ENCODE assay signal across 7 cellular contexts in genomic region chr2:226836548-226836885, GRCh38. TPM values are rescaled to one million over a fixed set of nuclear protein-coding genes. Genes with fewer than 3 reads are reported as not detected.
DNase-seq lines count a peak whose midpoint lies in the region; ATAC-seq and TF ChIP-seq lines count a peak whose summit lies in the region.

No MANE protein-coding gene starts in this region.

- H3K4me1 ChIP-seq in iPS-18a (ENCODE audit: control insufficient read depth, low read depth, low read length): peaks cover 7% of the 10 kb centered on the region
- H3K4me1 ChIP-seq in suprapubic skin: peaks cover 30% of the 10 kb centered on the region

- peak overlapping the region; percentile 96 for H3K27ac Mint-ChIP-seq in activated CD8-positive, alpha-beta T cell treated with anti-CD3 and anti-CD28 coated beads for 36 hours

- H3K27ac ChIP-seq in iPS-18a (ENCODE audit: low read length): peak overlapping the region; percentile 63
- peak overlapping the region; percentile 99 for H3K27ac ChIP-seq in suprapubic skin

- H3K9me3 ChIP-seq in iPS-18a (ENCODE audit: control insufficient read depth, low read depth, low read length): no peaks in the 10 kb centered on the region
- H3K9me3 ChIP-seq in suprapubic skin: no peaks in the 10 kb centered on the region

- peaks cover 4% of the 10 kb centered on the region for H3K9me3 Mint-ChIP-seq in activated CD8-positive, alpha-beta T cell treated with anti-CD3 and anti-CD28 coated beads for 36 hours

- no peak for TF ChIP-seq EP300 in suprapubic skin (IDR thresholded peaks at IDR 0.05)

- H3K36me3 ChIP-seq in iPS-18a (ENCODE audit: control insufficient read depth, low read depth, low read length) (no peaks in the 10 kb centered on the region), suprapubic skin (no peaks in the 10 kb centered on the region)

- WGBS in suprapubic skin: 2% methylated on average over 6 of the region's 6 CpGs

- H3K4me1 Mint-ChIP-seq in activated CD8-positive, alpha-beta T cell treated with anti-CD3 and anti-CD28 coated beads for 36 hours (ENCODE audit: low read depth): peaks cover 49% of the 10 kb centered on the region

- H3K9ac ChIP-seq in iPS-18a (ENCODE audit: low read length): peak overlapping the region; percentile 79

- DNase-seq in activated CD8-positive, alpha-beta T cell treated with anti-CD3 and anti-CD28 coated beads for 36 hours: no peak
- DNase-seq in suprapubic skin (ENCODE audit: low spot score in 2 of 2) (no peak), LoVo (ENCODE audit: low spot score) (no peak), putamen (ENCODE audit: low spot score) (no peak)

- no peaks in the 10 kb centered on the region for H3K27me3 Mint-ChIP-seq in activated CD8-positive, alpha-beta T cell treated with anti-CD3 and anti-CD28 coated beads for 36 hours

- no peak for TF ChIP-seq POLR2A in suprapubic skin (IDR thresholded peaks at IDR 0.05)

- peaks cover 54% of the 10 kb centered on the region for H3K36me3 Mint-ChIP-seq in activated CD8-positive, alpha-beta T cell treated with anti-CD3 and anti-CD28 coated beads for 36 hours (ENCODE audit: low read depth)

- H3K27me3 ChIP-seq in iPS-18a (ENCODE audit: control insufficient read depth, insufficient read depth, low read length) (peaks cover 12% of the 10 kb centered on the region), suprapubic skin (no peaks in the 10 kb centered on the region)

- TF ChIP-seq CTCF in activated CD8-positive, alpha-beta T cell treated with anti-CD3 and anti-CD28 coated beads for 36 hours (IDR thresholded peaks at IDR 0.05): no peak
- TF ChIP-seq CTCF in suprapubic skin (IDR thresholded peaks at IDR 0.05): no peak

- ATAC-seq in GM18868 (IDR thresholded peaks at IDR 0.05; ENCODE audit: unreplicated experiment): peak; percentile 2
- peak; percentile 1 for ATAC-seq in HG02943 (IDR thresholded peaks at IDR 0.05; ENCODE audit: low read depth, unreplicated experiment)
- peak; percentile 11 for ATAC-seq in activated CD8-positive, alpha-beta T cell treated with anti-CD3 and anti-CD28 coated beads for 36 hours

- intact Hi-C loops in activated CD8-positive, alpha-beta T cell treated with anti-CD3 and anti-CD28 coated beads for 36 hours (cut with micrococcal nuclease): loop anchor here (1.0 to 5.0 kb wide), 4 partner anchors 34 to 146 kb away; no protein-coding TSS in a partner anchor

- POLR2A ChIA-PET in activated CD8-positive, alpha-beta T cell treated with anti-CD3 and anti-CD28 coated beads for 36 hours (lab: Charles Lee): interaction anchor here (0.6 to 3.1 kb wide), 12 partner anchors 9 to 1784 kb away, joined by 3 to 16 read pairs (median 8); no protein-coding TSS in a partner anchor

- H3K4me3 Mint-ChIP-seq in activated CD8-positive, alpha-beta T cell treated with anti-CD3 and anti-CD28 coated beads for 36 hours: peak overlapping the region; percentile 88

- H3K4me3 ChIP-seq in iPS-18a (ENCODE audit: low read length) (peak overlapping the region; percentile 83), suprapubic skin (peak overlapping the region; percentile 81)

- CTCF ChIA-PET in activated CD8-positive, alpha-beta T cell treated with anti-CD3 and anti-CD28 coated beads for 36 hours (lab: Charles Lee): interaction anchor here (2.5 to 4.5 kb wide), 2 partner anchors 34 to 37 kb away, joined by 13 to 18 read pairs; partner anchors contain the start of gene IRS1

RNA-seq across cellular contexts. Expression of gene RHBDD1, which starts 0.7 kb away (rescaled TPM):
- total RNA-seq in activated CD8-positive, alpha-beta T cell treated with anti-CD3 and anti-CD28 coated beads for 36 hours: 10 to 100 TPM; 34.3 to 35.9 TPM
- 10 to 100 TPM; 14.0 to 41.8 (median 20.7) TPM for total RNA-seq in suprapubic skin

RNA-seq across cellular contexts. Expression of gene IRS1, which starts 36.9 kb away (rescaled TPM):
- 1 to 10 TPM; 3.5 to 4.0 TPM for total RNA-seq in activated CD8-positive, alpha-beta T cell treated with anti-CD3 and anti-CD28 coated beads for 36 hours
- 10 to 100 TPM; 18.4 to 40.7 (median 28.1) TPM for total RNA-seq in suprapubic skin
